18 cellular contexts compared by ENCODE assay signal in the genomic region with DNA sequence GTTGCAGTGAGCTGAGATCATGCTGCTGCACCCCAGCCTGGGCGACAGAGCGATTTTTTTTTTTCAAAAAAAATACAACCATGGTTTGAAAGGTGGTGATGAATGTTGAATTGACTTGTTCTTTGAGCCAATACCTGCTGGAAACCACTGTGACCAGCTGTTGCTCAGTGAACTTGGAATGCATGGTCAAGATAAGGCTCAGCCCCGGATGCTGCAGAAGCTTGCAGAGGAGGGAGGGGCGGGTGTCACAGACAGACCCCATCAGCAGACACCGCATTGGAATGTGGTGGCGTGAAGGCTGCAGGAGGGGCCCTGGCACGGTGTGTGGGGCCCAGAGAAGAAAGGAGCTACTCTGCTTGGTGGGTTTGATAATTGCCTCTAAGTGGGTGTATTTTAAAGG.
DNase-seq lines count a peak whose midpoint lies in the region; ATAC-seq and TF ChIP-seq lines count a peak whose summit lies in the region.
"Had no signal": no experiment of that assay in that cellular context is flagged by ENCODE, and none has a peak within 500 bp of the region (broad histone marks: within the 10 kb centered on the region; RNA-seq: fewer than 3 reads in every experiment).

No MANE protein-coding gene starts in this region.

- H2AFZ ChIP-seq in OCI-LY7 (ENCODE audit: low read length) = no peak overlapping the region

- H3K9me3 ChIP-seq in ascending aorta (no peaks in the 10 kb centered on the region), OCI-LY7 (ENCODE audit: low read length) (no peaks in the 10 kb centered on the region)
- H3K9me3 ChIP-seq: sigmoid colon, tibial artery had no signal

- H3K9me3 Mint-ChIP-seq in activated CD4-positive, alpha-beta memory T cell treated with anti-CD3 and anti-CD28 coated beads, Interleukin-2, amount 10 ng/mL, durations not matched to agents 7 days and 5 days = no peaks in the 10 kb centered on the region

- H3K4me1 Mint-ChIP-seq in activated CD4-positive, alpha-beta memory T cell treated with anti-CD3 and anti-CD28 coated beads, Interleukin-2, amount 10 ng/mL, durations not matched to agents 7 days and 5 days = no peaks in the 10 kb centered on the region

- H3K4me3 Mint-ChIP-seq in activated CD4-positive, alpha-beta memory T cell treated with anti-CD3 and anti-CD28 coated beads, Interleukin-2, amount 10 ng/mL, durations not matched to agents 7 days and 5 days = no peak overlapping the region
- H3K4me3 Mint-ChIP-seq: activated naive CD8-positive, alpha-beta T cell had no signal

- no peak for ATAC-seq in GM21576 (IDR thresholded peaks at IDR 0.05; ENCODE audit: unreplicated experiment)
- ATAC-seq: esophagus mucosa, PC-3 had no signal

- H3K4me3 ChIP-seq in H7 (ENCODE audit: insufficient read depth, low read depth, low read length) (no peak overlapping the region), ascending aorta (no peak overlapping the region), fibroblast of villous mesenchyme (ENCODE audit: low read depth, low read length) (no peak overlapping the region), OCI-LY7 (ENCODE audit: low read depth, low read length, poor library complexity, severe bottlenecking) (no peak overlapping the region)
- H3K4me3 ChIP-seq: sigmoid colon, tibial artery had no signal

- no peak overlapping the region for H3K27ac Mint-ChIP-seq in activated CD4-positive, alpha-beta memory T cell treated with anti-CD3 and anti-CD28 coated beads, Interleukin-2, amount 10 ng/mL, durations not matched to agents 7 days and 5 days
- H3K27ac Mint-ChIP-seq: activated naive CD8-positive, alpha-beta T cell had no signal

- no peaks in the 10 kb centered on the region for H4K20me1 ChIP-seq in OCI-LY7 (ENCODE audit: insufficient read depth, low read length)

- H3K79me2 ChIP-seq in OCI-LY7 (ENCODE audit: insufficient read depth, low read depth, low read length) = no peaks in the 10 kb centered on the region

- H3K4me2 ChIP-seq in OCI-LY7 (ENCODE audit: low read length) = no peak overlapping the region

- no peaks in the 10 kb centered on the region for H3K27me3 ChIP-seq in H7 (ENCODE audit: control insufficient read depth, insufficient read depth, low read length)
- H3K27me3 ChIP-seq in ascending aorta = no peaks in the 10 kb centered on the region
- H3K27me3 ChIP-seq: sigmoid colon, tibial artery had no signal

- CTCF ChIA-PET in OCI-LY7 (lab: Charles Lee; ENCODE audit: unreplicated experiment) = no interaction called here
- CTCF ChIA-PET in activated CD4-positive, alpha-beta memory T cell treated with anti-CD3 and anti-CD28 coated beads, Interleukin-2, amount 10 ng/mL, durations not matched to agents 7 days and 5 days (lab: Charles Lee) = no interaction called here

- peak overlapping the region; percentile 18 to 63 for H3K27ac ChIP-seq in ascending aorta
- no peak overlapping the region for H3K27ac ChIP-seq in OCI-LY7 (ENCODE audit: low read depth, low read length, poor library complexity, severe bottlenecking)

- intact Hi-C loops in ascending aorta (cut with DNase I) (loop anchor here (5.0 to 10.0 kb wide), 2 partner anchors 69 to 457 kb away; no protein-coding TSS in a partner anchor), posterior vena cava (cut with DNase I) (loop anchor here in 1 of 2 donors (5.0 kb wide), 2 partner anchors 124 to 189 kb away; a partner anchor contains a TSS), OCI-LY7 (cut with micrococcal nuclease; ENCODE audit: unreplicated experiment) (no loop called here)

- peaks cover 18% of the 10 kb centered on the region for H3K27me3 Mint-ChIP-seq in activated CD4-positive, alpha-beta memory T cell treated with anti-CD3 and anti-CD28 coated beads, Interleukin-2, amount 10 ng/mL, durations not matched to agents 7 days and 5 days
- H3K27me3 Mint-ChIP-seq: activated naive CD8-positive, alpha-beta T cell; stimulated activated naive B cell treated with anti-CD40 and anti-IgM and Interleukin-4, amounts not matched to agents 10 μg/mL and 1 μg/mL and 100 μg/mL, for 72 hours had no signal

- peaks cover 0 to 13% of the 10 kb centered on the region in 2 donors for H3K4me1 ChIP-seq in ascending aorta
- peaks cover 14% of the 10 kb centered on the region for H3K4me1 ChIP-seq in OCI-LY7 (ENCODE audit: insufficient read depth, low read length, poor library complexity, severe bottlenecking)

- POLR2A ChIA-PET in OCI-LY7 (lab: Charles Lee) = no interaction called here
- POLR2A ChIA-PET in activated CD4-positive, alpha-beta memory T cell treated with anti-CD3 and anti-CD28 coated beads, Interleukin-2, amount 10 ng/mL, durations not matched to agents 7 days and 5 days (lab: Charles Lee) = no interaction called here

- TF ChIP-seq CTCF in ascending aorta (IDR thresholded peaks at IDR 0.05) = no peak
- no peak for TF ChIP-seq CTCF in fibroblast of villous mesenchyme (IDR thresholded peaks at IDR 0.05; ENCODE audit: insufficient read depth, low read depth, low read length)
- no peak for TF ChIP-seq CTCF in OCI-LY7 (conservative IDR thresholded peaks at IDR 0.05; ENCODE audit: low read length)

- H3K36me3 ChIP-seq in H7 (replicated peaks; ENCODE audit: control insufficient read depth, insufficient read depth, low read length) = peaks cover 3% of the 10 kb centered on the region; the same call in 1 of the 2 replicates
- H3K36me3 ChIP-seq in ascending aorta = peaks cover 14 to 15% of the 10 kb centered on the region in 2 donors
- H3K36me3 ChIP-seq in OCI-LY7 (ENCODE audit: insufficient read depth, low read length) = no peaks in the 10 kb centered on the region

- DNase-seq in H7 (peak; percentile 46), ascending aorta (ENCODE audit: low spot score in 2 of 2) (peak in 1 of 2 donors; percentile 54), fibroblast of villous mesenchyme (ENCODE audit: low read depth) (peak; percentile 51), posterior vena cava (ENCODE audit: low spot score) (peak; percentile 34), NCI-H187 treated with DMSO at 0.1 percent for 48 hours (lab: John Stamatoyannopoulos, UW) (no peak), OCI-LY7 (ENCODE audit: low spot score) (no peak)
- DNase-seq in activated CD4-positive, alpha-beta memory T cell treated with anti-CD3 and anti-CD28 coated beads, Interleukin-2, amount 10 ng/mL, durations not matched to agents 7 days and 5 days = no peak
- DNase-seq: activated CD4-positive, CD25-positive, alpha-beta regulatory T cell treated with anti-CD3 and anti-CD28 coated beads, Interleukin-2, amount 50 U/mL, for 72 hours; NCI-H2171 treated with DMSO at 0.1 percent for 48 hours; NCI-H82; PC-3; sigmoid colon; stimulated activated naive B cell treated with anti-CD40 and anti-IgM and Interleukin-4, amounts not matched to agents 10 μg/mL and 1 μg/mL and 100 μg/mL, for 72 hours; T-helper 2 cell; tibial artery had no signal

- no TSS peak for BruUV-seq in OCI-LY7 (replicated peaks; lab: Mats Ljungman, UMichigan)

- H3K36me3 Mint-ChIP-seq in activated CD4-positive, alpha-beta memory T cell treated with anti-CD3 and anti-CD28 coated beads, Interleukin-2, amount 10 ng/mL, durations not matched to agents 7 days and 5 days (ENCODE audit: low read depth) = no peaks in the 10 kb centered on the region
- H3K36me3 Mint-ChIP-seq: stimulated activated naive B cell treated with anti-CD40 and anti-IgM and Interleukin-4, amounts not matched to agents 10 μg/mL and 1 μg/mL and 100 μg/mL, for 72 hours had no signal

- H3K9me2 ChIP-seq in OCI-LY7 (ENCODE audit: insufficient read depth, low read length) = no peaks in the 10 kb centered on the region

Comparison
In these comparisons a context has a peak if more than half of its experiments do, and no peak if none do; other contexts are left out.
1. DNase-seq: peak in H7 (single experiment), fibroblast of villous mesenchyme (single experiment) and posterior vena cava (single experiment); none in NCI-H187 treated with DMSO at 0.1 percent for 48 hours (single experiment), OCI-LY7 (single experiment) and activated CD4-positive, alpha-beta memory T cell treated with anti-CD3 and anti-CD28 coated beads, Interleukin-2, amount 10 ng/mL, durations not matched to agents 7 days and 5 days (single experiment).